Comparison of ENCODE assay signal across 22 cellular contexts in the genomic region with DNA sequence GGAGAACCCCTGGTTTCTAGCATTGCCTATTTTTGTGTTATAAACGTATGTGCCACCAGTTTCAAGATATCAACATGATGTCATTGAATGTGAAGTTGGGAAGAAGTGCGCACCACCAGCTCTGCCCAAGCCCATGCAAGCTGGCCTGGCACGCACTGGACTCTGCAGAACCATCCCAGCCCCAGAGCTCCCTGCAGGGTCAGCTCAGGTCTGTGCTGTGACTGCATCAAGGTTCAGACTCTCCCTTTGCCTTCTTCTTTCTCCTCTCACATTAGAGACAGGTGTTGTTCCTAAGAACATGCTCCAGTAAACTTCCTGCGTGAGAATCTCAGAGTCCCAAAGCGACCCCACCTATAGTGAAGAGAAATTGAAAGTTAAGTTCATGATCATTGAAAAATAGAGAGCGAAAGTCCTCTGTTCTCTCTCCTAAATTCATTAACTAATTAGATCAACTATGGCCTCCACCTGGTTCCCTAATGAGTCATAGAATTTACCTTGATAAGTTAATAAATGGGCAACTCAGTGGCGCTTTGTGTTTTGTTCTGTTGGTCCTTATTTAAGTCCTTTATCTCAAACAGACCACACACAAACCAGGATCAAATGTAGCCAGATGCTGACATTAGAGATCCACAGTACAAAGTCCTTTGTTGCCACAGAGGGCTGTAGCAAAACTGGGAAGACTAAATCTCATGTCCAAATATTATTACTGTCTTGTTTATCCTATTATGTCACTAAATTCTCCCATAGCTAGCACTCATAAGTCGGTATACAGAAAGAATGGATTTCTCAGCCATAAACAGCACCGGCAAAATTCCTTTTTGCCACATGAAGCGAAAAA.
DNase-seq lines count a peak whose midpoint lies in the region; ATAC-seq, FAIRE-seq and TF ChIP-seq lines count a peak whose summit lies in the region.
"Had no signal": no experiment of that assay in that cellular context is flagged by ENCODE, and none has a peak within 500 bp of the region (broad histone marks: within the 10 kb centered on the region; RNA-seq: fewer than 3 reads in every experiment).

No MANE protein-coding gene starts in this region.

- POLR2A ChIA-PET in activated CD4-positive, alpha-beta memory T cell treated with anti-CD3 and anti-CD28 coated beads for 36 hours (lab: Charles Lee): no interaction called here

- no peak overlapping the region for H3K27ac Mint-ChIP-seq in activated CD4-positive, alpha-beta memory T cell treated with anti-CD3 and anti-CD28 coated beads for 36 hours
- H3K27ac Mint-ChIP-seq: activated naive CD4-positive, alpha-beta T cell treated with anti-CD3 and anti-CD28 coated beads for 36 hours; nephron had no signal

- ATAC-seq in GM19438 (IDR thresholded peaks at IDR 0.05; ENCODE audit: low read depth, unreplicated experiment) (peak; percentile 89), HG02943 (IDR thresholded peaks at IDR 0.05; ENCODE audit: low read depth, unreplicated experiment) (peak; percentile 87), pancreas (peak; percentile 40 to 80 (median 70))
- ATAC-seq: right cardiac atrium had no signal

- no peaks in the 10 kb centered on the region for H3K36me3 Mint-ChIP-seq in activated CD4-positive, alpha-beta memory T cell treated with anti-CD3 and anti-CD28 coated beads for 36 hours

- WGBS in pancreas, 2 donors: 70 to 72% methylated on average over 10 of the region's 10 CpGs

- no peaks in the 10 kb centered on the region for H3K27me3 ChIP-seq in pancreas
- no peaks in the 10 kb centered on the region for H3K27me3 ChIP-seq in tibial artery

- DNase-seq in NCI-H82 (lab: John Stamatoyannopoulos, UW): peak; percentile 75
- no peak for DNase-seq in pancreas
- no peak for DNase-seq in nucleus accumbens (lab: John Stamatoyannopoulos, UW)
- no peak for DNase-seq in activated CD4-positive, alpha-beta T cell treated with anti-CD3 and anti-CD28 coated beads for 1 hour
- DNase-seq in tibial artery: no peak
- no peak for DNase-seq in activated CD4-positive, alpha-beta memory T cell treated with anti-CD3 and anti-CD28 coated beads for 36 hours
- DNase-seq: activated CD4-positive, alpha-beta T cell treated with anti-CD3 and anti-CD28 coated beads, Interleukin-2, amount 50 U/mL, for 1 hour; activated naive CD4-positive, alpha-beta T cell treated with anti-CD3 and anti-CD28 coated beads for 36 hours; activated T-cell treated with anti-CD3 and anti-CD28 coated beads for 4 hours; erythroblast; glutamatergic neuron; GM23248; KG1; mesenchymal stem cell; NCI-H774; right cardiac atrium; stimulated activated CD4-positive, alpha-beta T cell treated with anti-CD3 and anti-CD28 coated beads, Interleukin-1b, Interleukin-23, amount 100 ng/mL, for 48 hours had no signal

- H3K9me3 Mint-ChIP-seq in activated CD4-positive, alpha-beta memory T cell treated with anti-CD3 and anti-CD28 coated beads for 36 hours: no peaks in the 10 kb centered on the region
- H3K9me3 Mint-ChIP-seq: activated naive CD4-positive, alpha-beta T cell treated with anti-CD3 and anti-CD28 coated beads for 36 hours had no signal

- H3K27ac ChIP-seq in pancreas (no peak overlapping the region), tibial artery (no peak overlapping the region)
- H3K27ac ChIP-seq: GM23248 had no signal

- no peak for FAIRE-seq in pancreas (lab: Jason Lieb, UNC)
- FAIRE-seq: RCC 7860, TTC549 had no signal

- no peaks in the 10 kb centered on the region for H3K9me3 ChIP-seq in pancreas
- H3K9me3 ChIP-seq in tibial artery: no peaks in the 10 kb centered on the region

- intact Hi-C loops in pancreas (cut with DNase I) (no loop called here), tibial artery (cut with DNase I; ENCODE audit: low total_unique reads) (no loop called here)
- intact Hi-C loops in activated CD4-positive, alpha-beta memory T cell treated with anti-CD3 and anti-CD28 coated beads for 36 hours (cut with micrococcal nuclease): no loop called here

- H3K27me3 Mint-ChIP-seq in activated CD4-positive, alpha-beta memory T cell treated with anti-CD3 and anti-CD28 coated beads for 36 hours: peaks cover 6% of the 10 kb centered on the region

- H3K4me3 ChIP-seq in pancreas: no peak overlapping the region
- no peak overlapping the region for H3K4me3 ChIP-seq in tibial artery
- H3K4me3 ChIP-seq: GM23248 had no signal

- TF ChIP-seq CTCF in pancreas (IDR thresholded peaks at IDR 0.05) (no peak), tibial artery (IDR thresholded peaks at IDR 0.05) (no peak)

- H3K36me3 ChIP-seq in pancreas (no peaks in the 10 kb centered on the region), tibial artery (no peaks in the 10 kb centered on the region)

- H3K4me3 Mint-ChIP-seq in activated CD4-positive, alpha-beta memory T cell treated with anti-CD3 and anti-CD28 coated beads for 36 hours: no peak overlapping the region
- H3K4me3 Mint-ChIP-seq: activated naive CD4-positive, alpha-beta T cell treated with anti-CD3 and anti-CD28 coated beads for 36 hours; nephron had no signal

- H3K4me1 Mint-ChIP-seq in activated CD4-positive, alpha-beta memory T cell treated with anti-CD3 and anti-CD28 coated beads for 36 hours (ENCODE audit: low read depth): no peaks in the 10 kb centered on the region
- H3K4me1 Mint-ChIP-seq: nephron had no signal

- H3K4me1 ChIP-seq in pancreas (peaks cover 0 to 5% (median 0%) of the 10 kb centered on the region in 3 donors), tibial artery (no peaks in the 10 kb centered on the region)

- CTCF ChIA-PET in activated CD4-positive, alpha-beta memory T cell treated with anti-CD3 and anti-CD28 coated beads for 36 hours (lab: Charles Lee): no interaction called here
